Comparison of ENCODE assay signal across 2 cellular contexts in the genomic region with DNA sequence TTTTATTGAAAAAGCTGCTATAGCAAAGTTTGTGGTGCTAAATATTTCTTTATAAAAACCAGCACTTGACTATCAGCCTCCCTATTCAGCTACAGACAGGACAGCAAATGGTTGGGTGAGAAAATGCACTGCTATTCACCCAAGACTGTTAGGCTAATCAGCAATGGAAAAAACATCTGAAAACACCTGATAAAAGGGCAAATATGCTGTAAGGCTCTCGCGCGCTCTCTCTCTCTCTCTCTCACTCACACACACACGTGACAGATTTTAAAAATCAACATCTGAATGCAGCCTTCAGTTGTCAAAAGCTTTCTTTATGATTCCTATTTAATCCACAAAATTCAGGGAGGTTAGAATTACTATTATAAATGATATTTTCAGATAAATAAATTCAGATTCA.
TF ChIP-seq lines count a peak whose summit lies in the region.

No MANE protein-coding gene starts in this region.

TF ChIP-seq in K562, 482 proteins besides CTCF, POLR2A, EP300 and RAD21 (continued from another document and continues in another):
- TF ChIP-seq, protein P1, sequence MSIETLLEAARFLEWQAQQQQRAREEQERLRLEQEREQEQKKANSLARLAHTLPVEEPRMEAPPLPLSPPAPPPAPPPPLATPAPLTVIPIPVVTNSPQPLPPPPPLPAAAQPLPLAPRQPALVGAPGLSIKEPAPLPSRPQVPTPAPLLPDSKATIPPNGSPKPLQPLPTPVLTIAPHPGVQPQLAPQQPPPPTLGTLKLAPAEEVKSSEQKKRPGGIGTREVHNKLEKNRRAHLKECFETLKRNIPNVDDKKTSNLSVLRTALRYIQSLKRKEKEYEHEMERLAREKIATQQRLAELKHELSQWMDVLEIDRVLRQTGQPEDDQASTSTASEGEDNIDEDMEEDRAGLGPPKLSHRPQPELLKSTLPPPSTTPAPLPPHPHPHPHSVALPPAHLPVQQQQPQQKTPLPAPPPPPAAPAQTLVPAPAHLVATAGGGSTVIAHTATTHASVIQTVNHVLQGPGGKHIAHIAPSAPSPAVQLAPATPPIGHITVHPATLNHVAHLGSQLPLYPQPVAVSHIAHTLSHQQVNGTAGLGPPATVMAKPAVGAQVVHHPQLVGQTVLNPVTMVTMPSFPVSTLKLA (conservative IDR thresholded peaks at IDR 0.05): peak in 1 of 2 experiments; percentile 49; a peak in 1 of 4 replicates
- TF ChIP-seq DACH1 (IDR thresholded peaks at IDR 0.05; ENCODE audit: partially characterized antibody) (no peak), ZNF551 (CRISPR knock-in tag; IDR thresholded peaks at IDR 0.05) (no peak), SNRNP70 (optimal IDR thresholded peaks at IDR 0.05; ENCODE audit: low read depth, low read length) (no peak), ZNF184 (CRISPR knock-in tag; IDR thresholded peaks at IDR 0.05) (no peak), ZNF384 (IDR thresholded peaks at IDR 0.05; ENCODE audit: low read depth, low read length) (no peak)
- TF ChIP-seq, protein P2, sequence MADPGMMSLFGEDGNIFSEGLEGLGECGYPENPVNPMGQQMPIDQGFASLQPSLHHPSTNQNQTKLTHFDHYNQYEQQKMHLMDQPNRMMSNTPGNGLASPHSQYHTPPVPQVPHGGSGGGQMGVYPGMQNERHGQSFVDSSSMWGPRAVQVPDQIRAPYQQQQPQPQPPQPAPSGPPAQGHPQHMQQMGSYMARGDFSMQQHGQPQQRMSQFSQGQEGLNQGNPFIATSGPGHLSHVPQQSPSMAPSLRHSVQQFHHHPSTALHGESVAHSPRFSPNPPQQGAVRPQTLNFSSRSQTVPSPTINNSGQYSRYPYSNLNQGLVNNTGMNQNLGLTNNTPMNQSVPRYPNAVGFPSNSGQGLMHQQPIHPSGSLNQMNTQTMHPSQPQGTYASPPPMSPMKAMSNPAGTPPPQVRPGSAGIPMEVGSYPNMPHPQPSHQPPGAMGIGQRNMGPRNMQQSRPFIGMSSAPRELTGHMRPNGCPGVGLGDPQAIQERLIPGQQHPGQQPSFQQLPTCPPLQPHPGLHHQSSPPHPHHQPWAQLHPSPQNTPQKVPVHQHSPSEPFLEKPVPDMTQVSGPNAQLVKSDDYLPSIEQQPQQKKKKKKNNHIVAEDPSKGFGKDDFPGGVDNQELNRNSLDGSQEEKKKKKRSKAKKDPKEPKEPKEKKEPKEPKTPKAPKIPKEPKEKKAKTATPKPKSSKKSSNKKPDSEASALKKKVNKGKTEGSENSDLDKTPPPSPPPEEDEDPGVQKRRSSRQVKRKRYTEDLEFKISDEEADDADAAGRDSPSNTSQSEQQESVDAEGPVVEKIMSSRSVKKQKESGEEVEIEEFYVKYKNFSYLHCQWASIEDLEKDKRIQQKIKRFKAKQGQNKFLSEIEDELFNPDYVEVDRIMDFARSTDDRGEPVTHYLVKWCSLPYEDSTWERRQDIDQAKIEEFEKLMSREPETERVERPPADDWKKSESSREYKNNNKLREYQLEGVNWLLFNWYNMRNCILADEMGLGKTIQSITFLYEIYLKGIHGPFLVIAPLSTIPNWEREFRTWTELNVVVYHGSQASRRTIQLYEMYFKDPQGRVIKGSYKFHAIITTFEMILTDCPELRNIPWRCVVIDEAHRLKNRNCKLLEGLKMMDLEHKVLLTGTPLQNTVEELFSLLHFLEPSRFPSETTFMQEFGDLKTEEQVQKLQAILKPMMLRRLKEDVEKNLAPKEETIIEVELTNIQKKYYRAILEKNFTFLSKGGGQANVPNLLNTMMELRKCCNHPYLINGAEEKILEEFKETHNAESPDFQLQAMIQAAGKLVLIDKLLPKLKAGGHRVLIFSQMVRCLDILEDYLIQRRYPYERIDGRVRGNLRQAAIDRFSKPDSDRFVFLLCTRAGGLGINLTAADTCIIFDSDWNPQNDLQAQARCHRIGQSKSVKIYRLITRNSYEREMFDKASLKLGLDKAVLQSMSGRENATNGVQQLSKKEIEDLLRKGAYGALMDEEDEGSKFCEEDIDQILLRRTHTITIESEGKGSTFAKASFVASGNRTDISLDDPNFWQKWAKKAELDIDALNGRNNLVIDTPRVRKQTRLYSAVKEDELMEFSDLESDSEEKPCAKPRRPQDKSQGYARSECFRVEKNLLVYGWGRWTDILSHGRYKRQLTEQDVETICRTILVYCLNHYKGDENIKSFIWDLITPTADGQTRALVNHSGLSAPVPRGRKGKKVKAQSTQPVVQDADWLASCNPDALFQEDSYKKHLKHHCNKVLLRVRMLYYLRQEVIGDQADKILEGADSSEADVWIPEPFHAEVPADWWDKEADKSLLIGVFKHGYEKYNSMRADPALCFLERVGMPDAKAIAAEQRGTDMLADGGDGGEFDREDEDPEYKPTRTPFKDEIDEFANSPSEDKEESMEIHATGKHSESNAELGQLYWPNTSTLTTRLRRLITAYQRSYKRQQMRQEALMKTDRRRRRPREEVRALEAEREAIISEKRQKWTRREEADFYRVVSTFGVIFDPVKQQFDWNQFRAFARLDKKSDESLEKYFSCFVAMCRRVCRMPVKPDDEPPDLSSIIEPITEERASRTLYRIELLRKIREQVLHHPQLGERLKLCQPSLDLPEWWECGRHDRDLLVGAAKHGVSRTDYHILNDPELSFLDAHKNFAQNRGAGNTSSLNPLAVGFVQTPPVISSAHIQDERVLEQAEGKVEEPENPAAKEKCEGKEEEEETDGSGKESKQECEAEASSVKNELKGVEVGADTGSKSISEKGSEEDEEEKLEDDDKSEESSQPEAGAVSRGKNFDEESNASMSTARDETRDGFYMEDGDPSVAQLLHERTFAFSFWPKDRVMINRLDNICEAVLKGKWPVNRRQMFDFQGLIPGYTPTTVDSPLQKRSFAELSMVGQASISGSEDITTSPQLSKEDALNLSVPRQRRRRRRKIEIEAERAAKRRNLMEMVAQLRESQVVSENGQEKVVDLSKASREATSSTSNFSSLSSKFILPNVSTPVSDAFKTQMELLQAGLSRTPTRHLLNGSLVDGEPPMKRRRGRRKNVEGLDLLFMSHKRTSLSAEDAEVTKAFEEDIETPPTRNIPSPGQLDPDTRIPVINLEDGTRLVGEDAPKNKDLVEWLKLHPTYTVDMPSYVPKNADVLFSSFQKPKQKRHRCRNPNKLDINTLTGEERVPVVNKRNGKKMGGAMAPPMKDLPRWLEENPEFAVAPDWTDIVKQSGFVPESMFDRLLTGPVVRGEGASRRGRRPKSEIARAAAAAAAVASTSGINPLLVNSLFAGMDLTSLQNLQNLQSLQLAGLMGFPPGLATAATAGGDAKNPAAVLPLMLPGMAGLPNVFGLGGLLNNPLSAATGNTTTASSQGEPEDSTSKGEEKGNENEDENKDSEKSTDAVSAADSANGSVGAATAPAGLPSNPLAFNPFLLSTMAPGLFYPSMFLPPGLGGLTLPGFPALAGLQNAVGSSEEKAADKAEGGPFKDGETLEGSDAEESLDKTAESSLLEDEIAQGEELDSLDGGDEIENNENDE (IDR thresholded peaks at IDR 0.05; ENCODE audit: low read depth, low read length): no peak
- TF ChIP-seq, protein P3, sequence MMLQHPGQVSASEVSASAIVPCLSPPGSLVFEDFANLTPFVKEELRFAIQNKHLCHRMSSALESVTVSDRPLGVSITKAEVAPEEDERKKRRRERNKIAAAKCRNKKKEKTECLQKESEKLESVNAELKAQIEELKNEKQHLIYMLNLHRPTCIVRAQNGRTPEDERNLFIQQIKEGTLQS (IDR thresholded peaks at IDR 0.05): no peak
- TF ChIP-seq, protein P3 (CRISPR knock-in tag; conservative IDR thresholded peaks at IDR 0.05): no peak

TF ChIP-seq in neural cell, 6 proteins besides CTCF, POLR2A, EP300 and RAD21 (continued from another document):
- TF ChIP-seq, protein P4, sequence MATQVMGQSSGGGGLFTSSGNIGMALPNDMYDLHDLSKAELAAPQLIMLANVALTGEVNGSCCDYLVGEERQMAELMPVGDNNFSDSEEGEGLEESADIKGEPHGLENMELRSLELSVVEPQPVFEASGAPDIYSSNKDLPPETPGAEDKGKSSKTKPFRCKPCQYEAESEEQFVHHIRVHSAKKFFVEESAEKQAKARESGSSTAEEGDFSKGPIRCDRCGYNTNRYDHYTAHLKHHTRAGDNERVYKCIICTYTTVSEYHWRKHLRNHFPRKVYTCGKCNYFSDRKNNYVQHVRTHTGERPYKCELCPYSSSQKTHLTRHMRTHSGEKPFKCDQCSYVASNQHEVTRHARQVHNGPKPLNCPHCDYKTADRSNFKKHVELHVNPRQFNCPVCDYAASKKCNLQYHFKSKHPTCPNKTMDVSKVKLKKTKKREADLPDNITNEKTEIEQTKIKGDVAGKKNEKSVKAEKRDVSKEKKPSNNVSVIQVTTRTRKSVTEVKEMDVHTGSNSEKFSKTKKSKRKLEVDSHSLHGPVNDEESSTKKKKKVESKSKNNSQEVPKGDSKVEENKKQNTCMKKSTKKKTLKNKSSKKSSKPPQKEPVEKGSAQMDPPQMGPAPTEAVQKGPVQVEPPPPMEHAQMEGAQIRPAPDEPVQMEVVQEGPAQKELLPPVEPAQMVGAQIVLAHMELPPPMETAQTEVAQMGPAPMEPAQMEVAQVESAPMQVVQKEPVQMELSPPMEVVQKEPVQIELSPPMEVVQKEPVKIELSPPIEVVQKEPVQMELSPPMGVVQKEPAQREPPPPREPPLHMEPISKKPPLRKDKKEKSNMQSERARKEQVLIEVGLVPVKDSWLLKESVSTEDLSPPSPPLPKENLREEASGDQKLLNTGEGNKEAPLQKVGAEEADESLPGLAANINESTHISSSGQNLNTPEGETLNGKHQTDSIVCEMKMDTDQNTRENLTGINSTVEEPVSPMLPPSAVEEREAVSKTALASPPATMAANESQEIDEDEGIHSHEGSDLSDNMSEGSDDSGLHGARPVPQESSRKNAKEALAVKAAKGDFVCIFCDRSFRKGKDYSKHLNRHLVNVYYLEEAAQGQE (IDR thresholded peaks at IDR 0.05; ENCODE audit: borderline replicate concordance): no peak
